Comparison of ENCODE assay signal across 20 cellular contexts in genomic region chr18:41599529-41599928, GRCh38.
DNase-seq lines count a peak whose midpoint lies in the region; ATAC-seq and TF ChIP-seq lines count a peak whose summit lies in the region.
"Had no signal": no experiment of that assay in that cellular context is flagged by ENCODE, and none has a peak within 500 bp of the region (broad histone marks: within the 10 kb centered on the region; RNA-seq: fewer than 3 reads in every experiment).

No MANE protein-coding gene starts in this region.

- DNase-seq in SK-N-SH (peak; percentile 16), fibroblast of villous mesenchyme (ENCODE audit: low read depth) (peak; percentile 22), left ventricle myocardium superior (peak; percentile 26), DMS153 (lab: John Stamatoyannopoulos, UW) (no peak), natural killer cell (no peak)
- DNase-seq: AML-193; CD4-positive, alpha-beta memory T cell; DMS79 treated with DMSO at 0.1 percent for 48 hours; GF-D8; H7; HFFc6 had no signal

- H3K27me3 ChIP-seq in SK-N-SH (ENCODE audit: insufficient read depth) = no peaks in the 10 kb centered on the region

- intact Hi-C loops in left ventricle myocardium superior (cut with micrococcal nuclease) = no loop called here
- intact Hi-C loops in natural killer cell (cut with micrococcal nuclease) = no loop called here

- POLR2A ChIA-PET in SK-N-SH (lab: Yijun Ruan, JAX) = interaction anchor here (0.7 kb wide), 1 partner anchor 11 kb away, joined by 3 read pairs; no protein-coding TSS in a partner anchor

- no peaks in the 10 kb centered on the region for H3K9me2 ChIP-seq in SK-N-SH

- no peak overlapping the region for H3K27ac Mint-ChIP-seq in natural killer cell
- H3K27ac Mint-ChIP-seq: CD14-positive monocyte; CD4-positive, alpha-beta memory T cell; GM23338; HFFc6; IgD-negative memory B cell had no signal

- H3K9me3 Mint-ChIP-seq in natural killer cell = peaks cover 9 to 12% of the 10 kb centered on the region in 2 donors
- H3K9me3 Mint-ChIP-seq: GM23338, HFFc6 had no signal

- no peak for TF ChIP-seq CTCF in SK-N-SH (IDR thresholded peaks at IDR 0.05)
- no peak for TF ChIP-seq CTCF in fibroblast of villous mesenchyme (IDR thresholded peaks at IDR 0.05; ENCODE audit: insufficient read depth, low read depth, low read length)
- no peak for TF ChIP-seq CTCF in natural killer cell (IDR thresholded peaks at IDR 0.05)

- no peaks in the 10 kb centered on the region for H3K36me3 Mint-ChIP-seq in natural killer cell
- H3K36me3 Mint-ChIP-seq: CD14-positive monocyte; CD4-positive, alpha-beta memory T cell had no signal

- H3K4me1 ChIP-seq in SK-N-SH (ENCODE audit: control insufficient read depth in 1 of 2, insufficient read depth in 2 of 2, low read depth in 1 of 2, low read length in 1 of 2) = peaks cover 0 to 4% of the 10 kb centered on the region in 2 experiments; a peak in 1 of 4 replicates
- H3K4me1 ChIP-seq: A549 had no signal

- no peaks in the 10 kb centered on the region for H3K9me3 ChIP-seq in SK-N-SH
- H3K9me3 ChIP-seq: A549 had no signal

- H3F3A ChIP-seq in SK-N-SH (replicated peaks; ENCODE audit: insufficient read depth) = no peaks in the 10 kb centered on the region

- ATAC-seq in SK-N-SH treated with all-trans-retinoic acid at 6 μM for 48 hours (no peak), left ventricle myocardium superior (peak; percentile 82), HG03520 (IDR thresholded peaks at IDR 0.05; ENCODE audit: unreplicated experiment) (no peak), natural killer cell (no peak)
- ATAC-seq: A549, GM23338, HCT116, HepG2 had no signal

- no peaks in the 10 kb centered on the region for H3K27me3 Mint-ChIP-seq in natural killer cell (ENCODE audit: low read depth in 2 of 2)
- H3K27me3 Mint-ChIP-seq: CD4-positive, alpha-beta memory T cell; IgD-negative memory B cell had no signal

- no peak overlapping the region for H3K4me2 ChIP-seq in SK-N-SH
- H3K4me2 ChIP-seq: A549, GM23338 had no signal

- CTCF ChIA-PET in SK-N-SH (lab: Yijun Ruan, JAX) = no interaction called here

- peak in 1 of 2 experiments; percentile 53; a peak in 1 of 4 replicates for TF ChIP-seq EP300 in SK-N-SH (IDR thresholded peaks at IDR 0.05; ENCODE audit: borderline replicate concordance in 1 of 2, low read depth in 1 of 2, low read length in 1 of 2)

- H3K4me1 Mint-ChIP-seq in natural killer cell = no peaks in the 10 kb centered on the region
- H3K4me1 Mint-ChIP-seq: CD14-positive monocyte; CD4-positive, alpha-beta memory T cell; IgD-negative memory B cell had no signal

- H3K4me3 ChIP-seq in SK-N-SH (ENCODE audit: low read depth in 2 of 2, low read length in 1 of 2) (no peak overlapping the region), fibroblast of villous mesenchyme (ENCODE audit: low read depth, low read length) (no peak overlapping the region)
- H3K4me3 ChIP-seq: A549, GM23338 had no signal

- H3K4me3 Mint-ChIP-seq in natural killer cell = no peak overlapping the region
- H3K4me3 Mint-ChIP-seq: CD14-positive monocyte; CD4-positive, alpha-beta memory T cell; GM23338; HFFc6; IgD-negative memory B cell had no signal

- 58% methylated on average over 3 of the region's 3 CpGs for WGBS in SK-N-SH (ENCODE audit: low lambda C conversion rate)

- H3K79me2 ChIP-seq in SK-N-SH (ENCODE audit: insufficient read depth) = no peaks in the 10 kb centered on the region

- no peaks in the 10 kb centered on the region for H3K36me3 ChIP-seq in SK-N-SH (replicated peaks in 1 of 2; ENCODE audit: control insufficient read depth in 1 of 2, insufficient read depth in 2 of 2, low read length in 1 of 2)

- 0 out of 2 replicates have a peak, but pooled peaks have one; percentile 2 for TF ChIP-seq RAD21 in SK-N-SH (IDR thresholded peaks at IDR 0.05; ENCODE audit: low read length)

- no peaks in the 10 kb centered on the region for H4K20me1 ChIP-seq in SK-N-SH (ENCODE audit: insufficient read depth)

- no peak overlapping the region for H2AFZ ChIP-seq in SK-N-SH (ENCODE audit: low read depth)
- H2AFZ ChIP-seq: GM23338 had no signal

- H3K9ac ChIP-seq in SK-N-SH = no peak overlapping the region

- H3K27ac ChIP-seq in SK-N-SH (ENCODE audit: low read depth in 2 of 2, low read length in 1 of 2) = 0 out of 4 replicates have a peak overlapping the region, but pooled peaks of 1 of the 2 experiments have one; percentile 3
- H3K27ac ChIP-seq: 22Rv1, A549 had no signal

TF ChIP-seq in SK-N-SH, 30 proteins besides CTCF, POLR2A, EP300 and RAD21 (continues in another document):
- no peak for TF ChIP-seq IRF3 (IDR thresholded peaks at IDR 0.05; ENCODE audit: low read depth, low read length)
- TF ChIP-seq SMC3 (IDR thresholded peaks at IDR 0.05; ENCODE audit: low read depth, low read length) = no peak
- TF ChIP-seq YY1 (IDR thresholded peaks at IDR 0.05; ENCODE audit: low read depth) = no peak
- TF ChIP-seq REST (IDR thresholded peaks at IDR 0.05; ENCODE audit: low read depth, low read length) = no peak
- TF ChIP-seq MXI1 (IDR thresholded peaks at IDR 0.05; ENCODE audit: low read depth, low read length) = no peak

TF ChIP-seq in SK-N-SH treated with all-trans-retinoic acid at 6 μM for 48 hours, 23 proteins besides CTCF, POLR2A, EP300 and RAD21 (continues in another document):
- TF ChIP-seq RARB (CRISPR knock-in tag; IDR thresholded peaks at IDR 0.05) (no peak), ZNF565 (CRISPR knock-in tag; conservative IDR thresholded peaks at IDR 0.05; ENCODE audit: low read depth) (no peak), CSRNP3 (CRISPR knock-in tag; IDR thresholded peaks at IDR 0.05) (no peak), OSR1 (CRISPR knock-in tag; IDR thresholded peaks at IDR 0.05) (no peak), GLIS3 (CRISPR knock-in tag; IDR thresholded peaks at IDR 0.05) (no peak), ZFP30 (CRISPR knock-in tag; IDR thresholded peaks at IDR 0.05) (no peak), ESRRG (CRISPR knock-in tag; IDR thresholded peaks at IDR 0.05) (no peak), CREB5 (CRISPR knock-in tag; IDR thresholded peaks at IDR 0.05; ENCODE audit: low read depth) (no peak), ISL1 (CRISPR knock-in tag; IDR thresholded peaks at IDR 0.05) (no peak), ZFP3 (CRISPR knock-in tag; IDR thresholded peaks at IDR 0.05) (no peak), PATZ1 (CRISPR knock-in tag; IDR thresholded peaks at IDR 0.05; ENCODE audit: borderline replicate concordance) (no peak), BACH2 (CRISPR knock-in tag; IDR thresholded peaks at IDR 0.05; ENCODE audit: borderline replicate concordance) (no peak), PPARA (CRISPR knock-in tag; IDR thresholded peaks at IDR 0.05; ENCODE audit: borderline replicate concordance) (no peak), CSDC2 (CRISPR knock-in tag; IDR thresholded peaks at IDR 0.05) (no peak), ZC3H10 (CRISPR knock-in tag; IDR thresholded peaks at IDR 0.05) (no peak), ZNF8 (CRISPR knock-in tag; IDR thresholded peaks at IDR 0.05) (no peak)

Comparison
In these comparisons a context has a peak if more than half of its experiments do, and no peak if none do; other contexts are left out.
1. DNase-seq: peak in SK-N-SH (single experiment), fibroblast of villous mesenchyme (single experiment) and left ventricle myocardium superior (single experiment); none in DMS153 (single experiment) and natural killer cell (single experiment).